26 cellular contexts compared by ENCODE assay signal in the genomic region with DNA sequence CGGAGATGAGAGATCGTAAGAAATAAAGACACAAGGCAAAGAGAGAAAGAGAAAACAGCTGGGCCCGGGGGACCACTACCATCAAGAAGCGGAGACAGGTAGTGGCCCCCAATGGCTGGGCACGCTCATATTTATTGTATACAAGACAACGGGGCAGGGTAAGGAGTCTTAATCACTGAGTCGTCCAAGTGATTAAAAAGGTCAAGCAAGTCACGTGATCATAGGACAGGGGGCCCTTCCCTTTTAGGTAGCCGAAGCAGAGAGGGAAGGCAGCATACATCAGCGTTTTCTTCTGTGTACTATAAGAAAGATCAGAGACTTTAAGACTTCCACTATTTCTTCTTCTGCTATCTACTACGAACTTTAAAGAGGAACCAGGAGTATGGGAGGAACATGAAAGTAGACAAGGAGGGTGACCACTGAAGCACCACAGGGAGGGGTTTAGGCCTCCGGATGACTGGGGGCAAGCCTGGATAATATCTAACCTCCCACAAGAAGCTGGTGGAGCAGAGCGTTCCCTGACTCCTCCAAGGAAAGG. TPM values are rescaled to one million over a fixed set of nuclear protein-coding genes. Genes with fewer than 3 reads are reported as not detected.
"Had no signal": no experiment of that assay in that cellular context is flagged by ENCODE, and none has a peak within 500 bp of the region (broad histone marks: within the 10 kb centered on the region; RNA-seq: fewer than 3 reads in every experiment).

No MANE protein-coding gene starts in this region.

- H3K27ac Mint-ChIP-seq: activated B cell treated with CpG ODN at 0.5 μM for 24 hours; activated CD4-positive, alpha-beta T cell treated with anti-CD3 and anti-CD28 coated beads for 36 hours; activated naive CD8-positive, alpha-beta T cell treated with anti-CD3 and anti-CD28 coated beads, Interleukin-2, amount 10 ng/mL, durations not matched to agents 7 days and 5 days; endodermal cell; nephron; stimulated activated memory B cell treated with anti-CD40 and anti-IgM and Interleukin-4, amounts not matched to agents 10 μg/mL and 1 μg/mL and 100 μg/mL, for 72 hours; T-helper 2 cell treated with Interferon-gamma antibody and Interleukin-4, amounts not matched to agents 5 μg/mL and 100 μg/mL, for 36 hours had no signal

- H3K9me3 Mint-ChIP-seq: activated B cell treated with CpG ODN at 0.5 μM for 24 hours; activated naive CD8-positive, alpha-beta T cell treated with anti-CD3 and anti-CD28 coated beads, Interleukin-2, amount 10 ng/mL, durations not matched to agents 7 days and 5 days; central memory CD8-positive, alpha-beta T cell; endodermal cell; stimulated activated memory B cell treated with anti-CD40 and anti-IgM and Interleukin-4, amounts not matched to agents 10 μg/mL and 1 μg/mL and 100 μg/mL, for 72 hours; T-helper 2 cell treated with Interferon-gamma antibody and Interleukin-4, amounts not matched to agents 5 μg/mL and 100 μg/mL, for 36 hours had no signal

- H3K36me3 ChIP-seq: breast epithelium, gastroesophageal sphincter, heart left ventricle, neutrophil, pancreas, sigmoid colon, transverse colon had no signal

- ATAC-seq: activated CD4-positive, alpha-beta T cell treated with anti-CD3 and anti-CD28 coated beads for 36 hours; gastroesophageal sphincter; heart left ventricle; left colon; pancreas; stimulated activated memory B cell treated with anti-CD40 and anti-IgM and Interleukin-4, amounts not matched to agents 10 μg/mL and 1 μg/mL and 100 μg/mL, for 72 hours had no signal

- H3K4me3 ChIP-seq: breast epithelium, coronary artery, gastroesophageal sphincter, heart left ventricle, pancreas, sigmoid colon, smooth muscle cell, transverse colon had no signal

- DNase-seq: activated B cell treated with CpG ODN at 0.5 μM for 24 hours; activated CD4-positive, alpha-beta T cell treated with anti-CD3 and anti-CD28 coated beads for 36 hours; activated CD4-positive, alpha-beta T cell treated with anti-CD3 and anti-CD28 coated beads, Interleukin-2, amount 50 U/mL, for 4 hours; activated CD8-positive, alpha-beta memory T cell treated with anti-CD3 and anti-CD28 coated beads, Interleukin-2, amount 50 U/mL, for 48 hours; activated naive CD4-positive, alpha-beta T cell treated with Interleukin-2 at 50 U/mL for 16 hours; activated naive CD8-positive, alpha-beta T cell treated with anti-CD3 and anti-CD28 coated beads, Interleukin-2, amount 10 ng/mL, durations not matched to agents 7 days and 5 days; activated T-cell treated with anti-CD3 and anti-CD28 coated beads, Interleukin-2, amount 50 U/mL, for 48 hours; amniotic stem cell; endodermal cell; heart left ventricle; left colon; mesenchymal stem cell; sigmoid colon; stimulated activated CD4-positive, alpha-beta T cell treated with anti-CD3 and anti-CD28 coated beads, Interleukin-15, amount 100 ng/mL, for 24 hours; transverse colon had no signal

- H3K9me3 ChIP-seq: breast epithelium, gastroesophageal sphincter, heart left ventricle, neutrophil, pancreas, sigmoid colon, transverse colon had no signal

- H3K36me3 Mint-ChIP-seq: activated naive CD8-positive, alpha-beta T cell treated with anti-CD3 and anti-CD28 coated beads, Interleukin-2, amount 10 ng/mL, durations not matched to agents 7 days and 5 days; stimulated activated memory B cell treated with anti-CD40 and anti-IgM and Interleukin-4, amounts not matched to agents 10 μg/mL and 1 μg/mL and 100 μg/mL, for 72 hours had no signal

- H3K4me1 ChIP-seq: breast epithelium had no signal

- H3K27ac ChIP-seq: breast epithelium, coronary artery, epithelial cell of prostate, gastroesophageal sphincter, heart left ventricle, neutrophil, pancreas, sigmoid colon, transverse colon had no signal

- H3K4me3 Mint-ChIP-seq: activated B cell treated with CpG ODN at 0.5 μM for 24 hours; activated CD4-positive, alpha-beta T cell treated with anti-CD3 and anti-CD28 coated beads for 36 hours; activated naive CD8-positive, alpha-beta T cell treated with anti-CD3 and anti-CD28 coated beads, Interleukin-2, amount 10 ng/mL, durations not matched to agents 7 days and 5 days; central memory CD8-positive, alpha-beta T cell; endodermal cell; nephron; stimulated activated memory B cell treated with anti-CD40 and anti-IgM and Interleukin-4, amounts not matched to agents 10 μg/mL and 1 μg/mL and 100 μg/mL, for 72 hours; T-helper 2 cell treated with Interferon-gamma antibody and Interleukin-4, amounts not matched to agents 5 μg/mL and 100 μg/mL, for 36 hours had no signal

- H3K27me3 ChIP-seq: pancreas had no signal

RNA-seq across cellular contexts. Expression of a gene that starts 33.7 kb away (rescaled TPM):
- polyA plus RNA-seq: heart left ventricle had no signal
